In the genomic region with DNA sequence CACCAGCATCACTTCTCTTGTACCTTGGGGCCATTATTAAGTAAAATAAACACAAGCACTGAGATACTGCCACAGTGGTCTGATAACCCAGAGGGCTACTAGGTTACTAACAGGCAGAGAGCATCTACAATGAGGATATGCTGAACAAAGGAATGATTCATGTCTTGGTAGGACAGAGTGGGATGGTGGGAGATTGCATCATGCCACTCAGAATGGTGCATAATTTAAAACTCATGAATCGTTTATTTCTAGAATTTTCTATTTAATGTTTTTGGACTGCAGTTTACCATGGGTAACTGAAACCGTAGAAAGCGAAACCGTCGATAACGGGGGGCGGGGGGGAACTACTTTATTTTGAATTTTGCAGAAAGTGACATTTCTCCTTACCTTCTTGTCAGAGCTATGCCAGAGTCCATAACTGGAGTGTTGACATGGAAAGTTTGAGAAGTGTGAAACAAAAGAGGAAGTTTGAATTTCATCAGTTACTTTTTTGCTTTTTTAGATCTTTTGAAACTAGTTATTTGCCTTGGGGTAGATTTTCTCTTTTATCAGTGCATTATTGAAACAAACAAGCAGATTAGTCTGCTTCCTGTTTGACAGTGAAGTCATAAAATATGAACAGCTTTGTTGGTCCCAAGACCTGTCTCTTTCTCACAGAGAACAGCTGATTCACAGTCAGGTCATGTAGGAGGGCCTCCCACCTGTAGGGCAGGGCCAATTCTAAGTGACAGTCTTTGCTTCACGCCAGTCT, we compare ENCODE assay signal across 10 cellular contexts.
DNase-seq lines count a peak whose midpoint lies in the region; ATAC-seq and TF ChIP-seq lines count a peak whose summit lies in the region.
"Had no signal": no experiment of that assay in that cellular context is flagged by ENCODE, and none has a peak within 500 bp of the region (broad histone marks: within the 10 kb centered on the region; RNA-seq: fewer than 3 reads in every experiment).

No MANE protein-coding gene starts in this region.

- H3K27ac ChIP-seq in right atrium auricular region = no peak overlapping the region
- H3K27ac ChIP-seq: A549 had no signal

- no peaks in the 10 kb centered on the region for H3K27me3 ChIP-seq in right atrium auricular region

- H3K9me3 ChIP-seq in right atrium auricular region = no peaks in the 10 kb centered on the region
- H3K9me3 ChIP-seq: A549 had no signal

- ATAC-seq in HG02642 (IDR thresholded peaks at IDR 0.05; ENCODE audit: poor library complexity, unreplicated experiment) (peak; percentile 96), esophagus mucosa (peak; percentile 37), SK-N-SH treated with all-trans-retinoic acid at 6 μM for 48 hours (no peak)
- ATAC-seq: A549 had no signal

- H3K4me1 ChIP-seq in right atrium auricular region = no peaks in the 10 kb centered on the region
- H3K4me1 ChIP-seq: A549 had no signal

- TF ChIP-seq CTCF in right atrium auricular region (IDR thresholded peaks at IDR 0.05) = no peak

- no peaks in the 10 kb centered on the region for H3K36me3 ChIP-seq in right atrium auricular region

- H3K4me3 ChIP-seq in right atrium auricular region = no peak overlapping the region
- H3K4me3 ChIP-seq: A549 had no signal

- DNase-seq in NCI-H748 (lab: John Stamatoyannopoulos, UW; ENCODE audit: unreplicated experiment) (peak; percentile 45), NCI-H748 treated with DMSO at 0.1 percent for 48 hours (lab: John Stamatoyannopoulos, UW) (no peak), NCI-H146 treated with DMSO at 0.1 percent for 48 hours (lab: John Stamatoyannopoulos, UW; ENCODE audit: unreplicated experiment) (peak; percentile 66), right atrium auricular region (ENCODE audit: low spot score) (no peak), NCI-H526 (lab: John Stamatoyannopoulos, UW) (no peak)
- DNase-seq: T-cell had no signal

TF ChIP-seq in SK-N-SH treated with all-trans-retinoic acid at 6 μM for 48 hours, 23 proteins besides CTCF, POLR2A, EP300 and RAD21:
- TF ChIP-seq OSR1 (CRISPR knock-in tag; IDR thresholded peaks at IDR 0.05) = no peak
- TF ChIP-seq GLIS3 (CRISPR knock-in tag; IDR thresholded peaks at IDR 0.05) = no peak
- TF ChIP-seq ZC3H10 (CRISPR knock-in tag; IDR thresholded peaks at IDR 0.05) = no peak
- TF ChIP-seq SNAI2 (CRISPR knock-in tag; IDR thresholded peaks at IDR 0.05) = no peak
- no peak for TF ChIP-seq ZFP3 (CRISPR knock-in tag; IDR thresholded peaks at IDR 0.05)
- TF ChIP-seq, protein P1, sequence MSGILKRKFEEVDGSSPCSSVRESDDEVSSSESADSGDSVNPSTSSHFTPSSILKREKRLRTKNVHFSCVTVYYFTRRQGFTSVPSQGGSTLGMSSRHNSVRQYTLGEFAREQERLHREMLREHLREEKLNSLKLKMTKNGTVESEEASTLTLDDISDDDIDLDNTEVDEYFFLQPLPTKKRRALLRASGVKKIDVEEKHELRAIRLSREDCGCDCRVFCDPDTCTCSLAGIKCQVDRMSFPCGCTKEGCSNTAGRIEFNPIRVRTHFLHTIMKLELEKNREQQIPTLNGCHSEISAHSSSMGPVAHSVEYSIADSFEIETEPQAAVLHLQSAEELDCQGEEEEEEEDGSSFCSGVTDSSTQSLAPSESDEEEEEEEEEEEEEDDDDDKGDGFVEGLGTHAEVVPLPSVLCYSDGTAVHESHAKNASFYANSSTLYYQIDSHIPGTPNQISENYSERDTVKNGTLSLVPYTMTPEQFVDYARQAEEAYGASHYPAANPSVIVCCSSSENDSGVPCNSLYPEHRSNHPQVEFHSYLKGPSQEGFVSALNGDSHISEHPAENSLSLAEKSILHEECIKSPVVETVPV (CRISPR knock-in tag; IDR thresholded peaks at IDR 0.05) = no peak

Comparison
In these comparisons a context has a peak if more than half of its experiments do, and no peak if none do; other contexts are left out.
1. DNase-seq: peak in NCI-H748 (single experiment) and NCI-H146 treated with DMSO at 0.1 percent for 48 hours (single experiment); none in NCI-H748 treated with DMSO at 0.1 percent for 48 hours (single experiment), right atrium auricular region (single experiment) and NCI-H526 (0 of 2).